ENCODE assay signal across 20 cellular contexts in genomic region chr3:157460253-157460652, GRCh38. TPM values are rescaled to one million over a fixed set of nuclear protein-coding genes. Genes with fewer than 3 reads are reported as not detected.
DNase-seq lines count a peak whose midpoint lies in the region; ATAC-seq, FAIRE-seq and TF ChIP-seq lines count a peak whose summit lies in the region.
"Had no signal": no experiment of that assay in that cellular context is flagged by ENCODE, and none has a peak within 500 bp of the region (broad histone marks: within the 10 kb centered on the region; RNA-seq: fewer than 3 reads in every experiment).

No MANE protein-coding gene starts in this region.

- H3K4me1 ChIP-seq in astrocyte (ENCODE audit: insufficient read depth, low read length) (peaks cover 22% of the 10 kb centered on the region), foreskin keratinocyte (no peaks in the 10 kb centered on the region)

- H3K27ac Mint-ChIP-seq in astrocyte (ENCODE audit: unreplicated experiment) = peak overlapping the region; percentile 5
- no peak overlapping the region for H3K27ac Mint-ChIP-seq in activated CD4-positive, alpha-beta T cell treated with anti-CD3 and anti-CD28 coated beads for 36 hours
- H3K27ac Mint-ChIP-seq: CD4-positive, CD25-positive, alpha-beta regulatory T cell; naive thymus-derived CD8-positive, alpha-beta T cell had no signal

- peak overlapping the region; percentile 32 for H3K4me3 ChIP-seq in astrocyte (ENCODE audit: insufficient read depth, low read depth, low read length)
- H3K4me3 ChIP-seq: lung had no signal

- TF ChIP-seq CTCF in astrocyte (IDR thresholded peaks at IDR 0.05; ENCODE audit: insufficient read depth, low read depth, low read length) (no peak), foreskin keratinocyte (conservative IDR thresholded peaks at IDR 0.05) (no peak)

- H3K36me3 Mint-ChIP-seq in astrocyte (ENCODE audit: low read depth, unreplicated experiment) = no peaks in the 10 kb centered on the region
- H3K36me3 Mint-ChIP-seq in activated CD4-positive, alpha-beta T cell treated with anti-CD3 and anti-CD28 coated beads for 36 hours (ENCODE audit: low read depth) = no peaks in the 10 kb centered on the region
- H3K36me3 Mint-ChIP-seq: CD4-positive, CD25-positive, alpha-beta regulatory T cell; naive thymus-derived CD8-positive, alpha-beta T cell had no signal

- H3K27me3 ChIP-seq in astrocyte (ENCODE audit: insufficient read depth, low read length) = no peaks in the 10 kb centered on the region
- peaks cover 27% of the 10 kb centered on the region for H3K27me3 ChIP-seq in foreskin keratinocyte

- FAIRE-seq in astrocyte (lab: Jason Lieb, UNC) = no peak
- FAIRE-seq: GM19239, HTR-8/SVneo had no signal

- intact Hi-C loops in activated CD4-positive, alpha-beta T cell treated with anti-CD3 and anti-CD28 coated beads for 36 hours (cut with DNase I, micrococcal nuclease) = no loop called here

- H3K4me3 Mint-ChIP-seq in astrocyte (ENCODE audit: unreplicated experiment) = no peak overlapping the region
- no peak overlapping the region for H3K4me3 Mint-ChIP-seq in activated CD4-positive, alpha-beta T cell treated with anti-CD3 and anti-CD28 coated beads for 36 hours
- H3K4me3 Mint-ChIP-seq: CD4-positive, CD25-positive, alpha-beta regulatory T cell; naive thymus-derived CD8-positive, alpha-beta T cell had no signal

- H3K9me3 ChIP-seq in astrocyte (ENCODE audit: insufficient read depth, low read depth, low read length) = no peaks in the 10 kb centered on the region

- CTCF ChIA-PET in activated CD4-positive, alpha-beta T cell treated with anti-CD3 and anti-CD28 coated beads for 36 hours (lab: Charles Lee) = no interaction called here

- no peaks in the 10 kb centered on the region for H3K9me3 Mint-ChIP-seq in astrocyte (ENCODE audit: unreplicated experiment)
- no peaks in the 10 kb centered on the region for H3K9me3 Mint-ChIP-seq in activated CD4-positive, alpha-beta T cell treated with anti-CD3 and anti-CD28 coated beads for 36 hours (ENCODE audit: low read depth)

- no peaks in the 10 kb centered on the region for H3K36me3 ChIP-seq in astrocyte (ENCODE audit: insufficient read depth, low read length)
- H3K36me3 ChIP-seq: WERI-Rb-1 had no signal

- ATAC-seq in foreskin keratinocyte (peak; percentile 10), HG03025 (IDR thresholded peaks at IDR 0.05; ENCODE audit: low FRiP score, unreplicated experiment) (no peak)
- ATAC-seq in activated CD4-positive, alpha-beta T cell treated with anti-CD3 and anti-CD28 coated beads for 36 hours = no peak
- ATAC-seq: naive thymus-derived CD8-positive, alpha-beta T cell had no signal

- H2AFZ ChIP-seq in astrocyte (ENCODE audit: low read depth, low read length) = no peak overlapping the region

- H3K9ac ChIP-seq in astrocyte (ENCODE audit: low read length) = peak overlapping the region; percentile 76

- H3K27ac ChIP-seq in astrocyte (ENCODE audit: low read depth, low read length) (peak overlapping the region; percentile 79), foreskin keratinocyte (no peak overlapping the region)
- H3K27ac ChIP-seq: RWPE1, WERI-Rb-1 had no signal

- no peaks in the 10 kb centered on the region for H4K20me1 ChIP-seq in astrocyte (ENCODE audit: insufficient read depth, low read length)

- peaks cover 4% of the 10 kb centered on the region for H3K4me1 Mint-ChIP-seq in astrocyte (ENCODE audit: low read depth, unreplicated experiment)
- no peaks in the 10 kb centered on the region for H3K4me1 Mint-ChIP-seq in activated CD4-positive, alpha-beta T cell treated with anti-CD3 and anti-CD28 coated beads for 36 hours
- H3K4me1 Mint-ChIP-seq: CD4-positive, CD25-positive, alpha-beta regulatory T cell; naive thymus-derived CD8-positive, alpha-beta T cell had no signal

- DNase-seq in HCEC 1CT = peak; percentile 91
- peak; percentile 86 for DNase-seq in astrocyte (ENCODE audit: low read depth)
- no peak for DNase-seq in foreskin keratinocyte
- DNase-seq in AG08396 (ENCODE audit: low spot score) = no peak
- no peak for DNase-seq in NCI-H2029 treated with DMSO at 0.1 percent for 48 hours (lab: John Stamatoyannopoulos, UW)
- no peak for DNase-seq in activated CD4-positive, alpha-beta T cell treated with anti-CD3 and anti-CD28 coated beads for 36 hours
- DNase-seq: activated CD8-positive, alpha-beta memory T cell treated with anti-CD3 and anti-CD28 coated beads for 24 hours; CD4-positive, CD25-positive, alpha-beta regulatory T cell; central memory CD4-positive, alpha-beta T cell; naive thymus-derived CD8-positive, alpha-beta T cell; NCI-H146; NK-92 treated with Interleukin-12 subunit alpha and Interleukin-12 subunit beta, amount 100 ng/mL, for 24 hours; stimulated activated CD4-positive, alpha-beta T cell treated with anti-CD3 and anti-CD28 coated beads, Interleukin-12 subunit alpha, Interleukin-12 subunit beta, amount 100 ng/mL, for 4 hours; WERI-Rb-1 had no signal

- H3K4me2 ChIP-seq in astrocyte (ENCODE audit: low read length) = peak overlapping the region; percentile 81

- H3K79me2 ChIP-seq in astrocyte (ENCODE audit: insufficient read depth, low read length) = no peaks in the 10 kb centered on the region

- POLR2A ChIA-PET in activated CD4-positive, alpha-beta T cell treated with anti-CD3 and anti-CD28 coated beads for 36 hours (lab: Charles Lee) = no interaction called here

- H3K27me3 Mint-ChIP-seq in astrocyte (ENCODE audit: low read depth, unreplicated experiment) = no peaks in the 10 kb centered on the region
- H3K27me3 Mint-ChIP-seq in activated CD4-positive, alpha-beta T cell treated with anti-CD3 and anti-CD28 coated beads for 36 hours = peaks cover 29% of the 10 kb centered on the region

RNA-seq across cellular contexts. Expression of gene PTX3, which starts 23.6 kb away (rescaled TPM):
- total RNA-seq in astrocyte = 3.0 and 4.7 TPM in 2 replicates
- 0.32 TPM in 1 of 2 replicates, not detected in the other for total RNA-seq in foreskin keratinocyte
- 0.06 and 0.40 TPM in 2 replicates for polyA plus RNA-seq in foreskin keratinocyte
- under 1 TPM; 0.18 to 0.23 TPM for total RNA-seq in activated CD4-positive, alpha-beta T cell treated with anti-CD3 and anti-CD28 coated beads for 36 hours
- total RNA-seq: T-helper 1 cell treated with Interleukin-12 subunit alpha and Interleukin-12 subunit beta and Interleukin-4 antibody, amounts not matched to agents 30 ng/mL and 1 ng/mL, for 36 hours had no signal
- polyA plus RNA-seq: CD4-positive, CD25-positive, alpha-beta regulatory T cell had no signal

RNA-seq across cellular contexts. Expression of gene VEPH1, which starts 43.0 kb away (rescaled TPM):
- total RNA-seq in astrocyte (9.3 and 9.4 TPM in 2 replicates), foreskin keratinocyte (0.32 and 0.82 TPM in 2 replicates)
- polyA plus RNA-seq in foreskin keratinocyte = 0.28 and 0.43 TPM in 2 replicates
- total RNA-seq in activated CD4-positive, alpha-beta T cell treated with anti-CD3 and anti-CD28 coated beads for 36 hours = not detected
- total RNA-seq: naive thymus-derived CD8-positive, alpha-beta T cell; T-helper 1 cell treated with Interleukin-12 subunit alpha and Interleukin-12 subunit beta and Interleukin-4 antibody, amounts not matched to agents 30 ng/mL and 1 ng/mL, for 36 hours had no signal
- polyA plus RNA-seq: CD4-positive, CD25-positive, alpha-beta regulatory T cell; naive thymus-derived CD8-positive, alpha-beta T cell had no signal

Comparison
In these comparisons a context has a peak if more than half of its experiments do, and no peak if none do; other contexts are left out.
1. DNase-seq: peak in HCEC 1CT (single experiment) and astrocyte (single experiment); none in foreskin keratinocyte (0 of 2), AG08396 (single experiment), NCI-H2029 treated with DMSO at 0.1 percent for 48 hours (single experiment) and activated CD4-positive, alpha-beta T cell treated with anti-CD3 and anti-CD28 coated beads for 36 hours (single experiment).